In genomic region chr5:169970911-169971436, GRCh38 we compare ENCODE assay signal across 10 cellular contexts. TPM values are rescaled to one million over a fixed set of nuclear protein-coding genes. Genes with fewer than 3 reads are reported as not detected.
DNase-seq lines count a peak whose midpoint lies in the region; ATAC-seq, FAIRE-seq and TF ChIP-seq lines count a peak whose summit lies in the region.
"Had no signal": no experiment of that assay in that cellular context is flagged by ENCODE, and none has a peak within 500 bp of the region (broad histone marks: within the 10 kb centered on the region; RNA-seq: fewer than 3 reads in every experiment).

No MANE protein-coding gene starts in this region.

- ATAC-seq in right lobe of liver (peak; percentile 66 to 79 (median 70)), GM21825 (IDR thresholded peaks at IDR 0.05; ENCODE audit: unreplicated experiment) (no peak)
- ATAC-seq: CD8-positive, alpha-beta T cell had no signal

- in situ Hi-C loops in ACHN (cut with HindIII; ENCODE audit: low pct_ligation_motif_present, low pct_unique_long_range_greater_than_20kb, low sequenced_read_pairs): no loop called here

- H3K27me3 Mint-ChIP-seq in chondrocyte (ENCODE audit: low read depth): no peaks in the 10 kb centered on the region

- no peaks in the 10 kb centered on the region for H3K36me3 Mint-ChIP-seq in chondrocyte (ENCODE audit: low read depth)

- no peaks in the 10 kb centered on the region for H3K27me3 ChIP-seq in right lobe of liver

- DNase-seq in ACHN (peak; percentile 68), HTR-8/SVneo (ENCODE audit: insufficient read length, low spot score) (peak; percentile 71), chondrocyte (ENCODE audit: low spot score) (no peak), right lobe of liver (peak; percentile 37 to 56 (median 52)), NCI-H1048 (lab: John Stamatoyannopoulos, UW) (no peak)
- no peak for DNase-seq in stimulated activated CD4-positive, alpha-beta T cell treated with anti-CD3 and anti-CD28 coated beads, Interleukin-4, amount 100 ng/mL, for 1 hour
- no peak for DNase-seq in activated CD4-positive, CD25-positive, alpha-beta regulatory T cell treated with anti-CD3 and anti-CD28 coated beads, Interleukin-2, amount 50 U/mL, for 72 hours
- DNase-seq: CD8-positive, alpha-beta T cell had no signal

- peaks cover 15% of the 10 kb centered on the region for H3K4me1 Mint-ChIP-seq in chondrocyte (ENCODE audit: low read depth)

- no peaks in the 10 kb centered on the region for H3K4me1 ChIP-seq in right lobe of liver

- peak; percentile 13 for FAIRE-seq in HTR-8/SVneo (lab: Jason Lieb, UNC)

- TF ChIP-seq CTCF in chondrocyte (IDR thresholded peaks at IDR 0.05) (no peak), right lobe of liver (IDR thresholded peaks at IDR 0.05) (no peak)

- H3K27ac Mint-ChIP-seq in chondrocyte (ENCODE audit: unreplicated experiment): peak overlapping the region; percentile 50
- H3K27ac Mint-ChIP-seq: CD8-positive, alpha-beta T cell had no signal

- no peak overlapping the region for H3K4me3 Mint-ChIP-seq in chondrocyte (ENCODE audit: unreplicated experiment)
- H3K4me3 Mint-ChIP-seq: CD8-positive, alpha-beta T cell had no signal

- no peak overlapping the region for H3K4me3 ChIP-seq in right lobe of liver
- H3K4me3 ChIP-seq: SK-N-MC had no signal

- no peaks in the 10 kb centered on the region for H3K36me3 ChIP-seq in right lobe of liver

- H3K9me3 Mint-ChIP-seq in chondrocyte (ENCODE audit: low read depth): no peaks in the 10 kb centered on the region
- H3K9me3 Mint-ChIP-seq: CD8-positive, alpha-beta T cell had no signal

- WGBS in right lobe of liver (ENCODE audit: insufficient coverage, low coverage, low lambda C conversion rate, missing lambda C conversion rate): 26% methylated on average over 7 of the region's 7 CpGs

- intact Hi-C loops in right lobe of liver (cut with DNase I): no loop called here

- no peaks in the 10 kb centered on the region for H3K9me3 ChIP-seq in right lobe of liver

- H3K27ac ChIP-seq in right lobe of liver: no peak overlapping the region
- H3K27ac ChIP-seq: SK-N-MC had no signal

- no peak for TF ChIP-seq POLR2A in right lobe of liver (IDR thresholded peaks at IDR 0.05)

RNA-seq across cellular contexts. Expression of gene INSYN2B, which starts 9.3 kb away (rescaled TPM):
- total RNA-seq in chondrocyte: 0.12 to 0.22 TPM (median 0.21 TPM) in 3 replicates
- under 1 TPM in 2 of 6 experiments, not detected in 4; 0.09 to 0.13 TPM for total RNA-seq in right lobe of liver
- total RNA-seq: CD8-positive, alpha-beta T cell had no signal

Comparison
In these comparisons a context has a peak if more than half of its experiments do, and no peak if none do; other contexts are left out.
1. DNase-seq: peak in ACHN (single experiment), HTR-8/SVneo (single experiment) and right lobe of liver (3 of 3); none in chondrocyte (single experiment), stimulated activated CD4-positive, alpha-beta T cell treated with anti-CD3 and anti-CD28 coated beads, Interleukin-4, amount 100 ng/mL, for 1 hour (single experiment), NCI-H1048 (single experiment) and activated CD4-positive, CD25-positive, alpha-beta regulatory T cell treated with anti-CD3 and anti-CD28 coated beads, Interleukin-2, amount 50 U/mL, for 72 hours (single experiment).